ENCODE assay signal across 16 cellular contexts in genomic region chr2:128095201-128095600, GRCh38.
"Had no signal": no experiment of that assay in that cellular context is flagged by ENCODE, and none has a peak within 500 bp of the region (broad histone marks: within the 10 kb centered on the region; RNA-seq: fewer than 3 reads in every experiment).

No MANE protein-coding gene starts in this region.

- H3K27ac Mint-ChIP-seq: activated CD8-positive, alpha-beta T cell treated with anti-CD3 and anti-CD28 coated beads for 36 hours; activated naive CD8-positive, alpha-beta T cell treated with anti-CD3 and anti-CD28 coated beads for 36 hours had no signal

- H3K4me1 ChIP-seq: breast epithelium, uterus had no signal

- H3K9me3 ChIP-seq: breast epithelium, esophagus muscularis mucosa, mucosa of descending colon, thyroid gland, uterus had no signal

- ATAC-seq: activated CD8-positive, alpha-beta T cell treated with anti-CD3 and anti-CD28 coated beads for 36 hours; left colon; mucosa of descending colon; naive thymus-derived CD8-positive, alpha-beta T cell had no signal

- H3K36me3 ChIP-seq: breast epithelium, uterus had no signal

- H3K27me3 ChIP-seq: breast epithelium, dorsolateral prefrontal cortex, esophagus muscularis mucosa, thyroid gland, uterus had no signal

- DNase-seq: activated CD8-positive, alpha-beta T cell treated with anti-CD3 and anti-CD28 coated beads for 36 hours; activated effector memory CD4-positive, alpha-beta T cell treated with anti-CD3 and anti-CD28 coated beads, Interleukin-2, amount 50 U/mL, for 16 hours; activated naive CD8-positive, alpha-beta T cell treated with anti-CD3 and anti-CD28 coated beads for 36 hours; aorta; dorsolateral prefrontal cortex; glutamatergic neuron; left colon; mucosa of descending colon; naive thymus-derived CD8-positive, alpha-beta T cell; stimulated activated CD4-positive, alpha-beta T cell treated with anti-CD3 and anti-CD28 coated beads, Interleukin-2, amount 100 ng/mL, for 48 hours; stimulated activated CD8-positive, alpha-beta memory T cell treated with anti-CD3 and anti-CD28 coated beads, Interleukin-4, amount 100 ng/mL, for 48 hours; thyroid gland; uterus had no signal

- H3K4me3 ChIP-seq: breast epithelium, dorsolateral prefrontal cortex, esophagus muscularis mucosa, lung, mucosa of descending colon, thyroid gland, uterus had no signal

- H3K27ac ChIP-seq: breast epithelium, dorsolateral prefrontal cortex, esophagus muscularis mucosa, thyroid gland, uterus had no signal

- H3K27me3 Mint-ChIP-seq: activated CD8-positive, alpha-beta T cell treated with anti-CD3 and anti-CD28 coated beads for 36 hours; activated naive CD8-positive, alpha-beta T cell treated with anti-CD3 and anti-CD28 coated beads for 36 hours; naive thymus-derived CD8-positive, alpha-beta T cell had no signal

- H3K9me3 Mint-ChIP-seq: activated CD8-positive, alpha-beta T cell treated with anti-CD3 and anti-CD28 coated beads for 36 hours; activated naive CD8-positive, alpha-beta T cell treated with anti-CD3 and anti-CD28 coated beads for 36 hours; naive thymus-derived CD8-positive, alpha-beta T cell had no signal

- H3K4me3 Mint-ChIP-seq: activated CD8-positive, alpha-beta T cell treated with anti-CD3 and anti-CD28 coated beads for 36 hours; activated naive CD8-positive, alpha-beta T cell treated with anti-CD3 and anti-CD28 coated beads for 36 hours had no signal
